Comparison of ENCODE assay signal across 17 cellular contexts in genomic region chr12:105601158-105601557, GRCh38.
"Had no signal": no experiment of that assay in that cellular context is flagged by ENCODE, and none has a peak within 500 bp of the region (broad histone marks: within the 10 kb centered on the region; RNA-seq: fewer than 3 reads in every experiment).

No MANE protein-coding gene starts in this region.

- H3K9me3 Mint-ChIP-seq: activated T-cell treated with anti-CD3 and anti-CD28 coated beads, Interleukin-2, amount 50 U/mL, for 24 hours; stimulated activated naive CD8-positive, alpha-beta T cell treated with anti-CD3 and anti-CD28 coated beads, Interleukin-15, Interleukin-2, amounts not matched to agents 100 ng/mL and 50 ng/mL, for 24 hours had no signal

- H3K27me3 ChIP-seq: cardiac muscle cell, colonic mucosa, gastroesophageal sphincter, pancreas, upper lobe of right lung had no signal

- H3K36me3 ChIP-seq: cardiac muscle cell, colonic mucosa, gastroesophageal sphincter, pancreas, upper lobe of right lung had no signal

- DNase-seq: activated CD4-positive, alpha-beta T cell treated with anti-CD3 and anti-CD28 coated beads for 1 hour; activated CD4-positive, alpha-beta T cell treated with anti-CD3 and anti-CD28 coated beads, Interleukin-2, amount 50 U/mL, for 48 hours; activated CD8-positive, alpha-beta memory T cell treated with anti-CD3 and anti-CD28 coated beads, Interleukin-2, amount 10 ng/mL, durations not matched to agents 7 days and 5 days; activated effector memory CD4-positive, alpha-beta T cell treated with anti-CD3 and anti-CD28 coated beads, Interleukin-2, amount 50 U/mL, for 16 hours; activated T-cell treated with anti-CD3 and anti-CD28 coated beads, Interleukin-2, amount 50 U/mL, for 24 hours; aorta; colonic mucosa; effector CD4-positive, alpha-beta T cell; midbrain; pancreas; stimulated activated CD4-positive, alpha-beta T cell treated with anti-CD3 and anti-CD28 coated beads, Interleukin-2, amount 100 ng/mL, for 48 hours; T-helper 9 cell; upper lobe of right lung had no signal

- H3K27ac ChIP-seq: cardiac muscle cell, colonic mucosa, gastroesophageal sphincter, pancreas, upper lobe of right lung had no signal

- H3K4me1 ChIP-seq: colonic mucosa, gastroesophageal sphincter, pancreas had no signal

- H3K27ac Mint-ChIP-seq: activated CD8-positive, alpha-beta memory T cell treated with anti-CD3 and anti-CD28 coated beads, Interleukin-2, amount 10 ng/mL, durations not matched to agents 7 days and 5 days; activated naive CD4-positive, alpha-beta T cell treated with anti-CD3 and anti-CD28 coated beads, Interleukin-2, amount 50 U/mL, for 72 hours; activated T-cell treated with anti-CD3 and anti-CD28 coated beads, Interleukin-2, amount 50 U/mL, for 24 hours; stimulated activated naive CD8-positive, alpha-beta T cell treated with anti-CD3 and anti-CD28 coated beads, Interleukin-15, Interleukin-2, amounts not matched to agents 100 ng/mL and 50 ng/mL, for 24 hours had no signal

- ATAC-seq: activated CD8-positive, alpha-beta memory T cell treated with anti-CD3 and anti-CD28 coated beads, Interleukin-2, amount 10 ng/mL, durations not matched to agents 7 days and 5 days; activated naive CD4-positive, alpha-beta T cell treated with anti-CD3 and anti-CD28 coated beads, Interleukin-2, amount 50 U/mL, for 72 hours; gastroesophageal sphincter; pancreas; upper lobe of right lung had no signal

- H3K4me3 Mint-ChIP-seq: activated CD8-positive, alpha-beta memory T cell treated with anti-CD3 and anti-CD28 coated beads, Interleukin-2, amount 10 ng/mL, durations not matched to agents 7 days and 5 days; activated T-cell treated with anti-CD3 and anti-CD28 coated beads, Interleukin-2, amount 50 U/mL, for 24 hours; stimulated activated naive CD8-positive, alpha-beta T cell treated with anti-CD3 and anti-CD28 coated beads, Interleukin-15, Interleukin-2, amounts not matched to agents 100 ng/mL and 50 ng/mL, for 24 hours had no signal

- H3K9me3 ChIP-seq: colonic mucosa, gastroesophageal sphincter, pancreas, upper lobe of right lung had no signal

- H3K4me1 Mint-ChIP-seq: activated CD8-positive, alpha-beta memory T cell treated with anti-CD3 and anti-CD28 coated beads, Interleukin-2, amount 10 ng/mL, durations not matched to agents 7 days and 5 days had no signal

- H3K36me3 Mint-ChIP-seq: activated CD8-positive, alpha-beta memory T cell treated with anti-CD3 and anti-CD28 coated beads, Interleukin-2, amount 10 ng/mL, durations not matched to agents 7 days and 5 days; activated naive CD4-positive, alpha-beta T cell treated with anti-CD3 and anti-CD28 coated beads, Interleukin-2, amount 50 U/mL, for 72 hours had no signal

- H3K4me3 ChIP-seq: cardiac muscle cell, colonic mucosa, gastroesophageal sphincter, pancreas, upper lobe of right lung had no signal
